In genomic region chr10:22443200-22443881, GRCh38 we compare ENCODE assay signal across 19 cellular contexts.
DNase-seq lines count a peak whose midpoint lies in the region; ATAC-seq, FAIRE-seq and TF ChIP-seq lines count a peak whose summit lies in the region.
"Had no signal": no experiment of that assay in that cellular context is flagged by ENCODE, and none has a peak within 500 bp of the region (broad histone marks: within the 10 kb centered on the region; RNA-seq: fewer than 3 reads in every experiment).

No MANE protein-coding gene starts in this region.

- H3K4me1 Mint-ChIP-seq in activated B cell treated with CpG ODN at 0.5 μM for 24 hours, result peaks cover 37% of the 10 kb centered on the region

- POLR2A ChIA-PET in A549 (lab: Yijun Ruan, JAX) (no interaction called here), activated B cell treated with CpG ODN at 0.5 μM for 24 hours (lab: Charles Lee) (no interaction called here), HepG2 (lab: Yijun Ruan, JAX) (no interaction called here)

- H3K27me3 ChIP-seq in HepG2 (ENCODE audit: control insufficient read depth in 1 of 2, insufficient read depth in 2 of 2, low read length in 2 of 2) (no peaks in the 10 kb centered on the region), colonic mucosa (no peaks in the 10 kb centered on the region)
- H3K27me3 ChIP-seq: Peyer's patch had no signal

- ATAC-seq in A549 (no peak), GM21619 (IDR thresholded peaks at IDR 0.05; ENCODE audit: unreplicated experiment) (peak; percentile 53), activated B cell treated with CpG ODN at 0.5 μM for 24 hours (ENCODE audit: low read depth) (peak; percentile 31), HepG2 (peak; percentile 50; the same call in 2 of the 3 replicates), GM21576 (IDR thresholded peaks at IDR 0.05; ENCODE audit: unreplicated experiment) (no peak), HG03175 (IDR thresholded peaks at IDR 0.05; ENCODE audit: unreplicated experiment) (no peak)

- TF ChIP-seq EP300 in A549 (IDR thresholded peaks at IDR 0.05) (no peak), HepG2 (IDR thresholded peaks at IDR 0.05; ENCODE audit: low read depth in 2 of 2, low read length in 2 of 2) (no peak), HepG2 (CRISPR knock-in tag; IDR thresholded peaks at IDR 0.05; ENCODE audit: borderline replicate concordance) (no peak)

- H3K79me2 ChIP-seq in HepG2 (ENCODE audit: insufficient read depth, low read length), result no peaks in the 10 kb centered on the region

- TF ChIP-seq CTCF in A549 (IDR thresholded peaks at IDR 0.05) (no peak), activated B cell treated with CpG ODN at 0.5 μM for 24 hours (IDR thresholded peaks at IDR 0.05) (no peak), HepG2 (CRISPR knock-in tag; IDR thresholded peaks at IDR 0.05) (no peak), colonic mucosa (IDR thresholded peaks at IDR 0.05) (no peak)

- no peak for TF ChIP-seq POLR2A in A549 (IDR thresholded peaks at IDR 0.05; ENCODE audit: low read length)
- no peak for TF ChIP-seq POLR2A in HepG2 (IDR thresholded peaks at IDR 0.05; ENCODE audit: insufficient read depth in 1 of 2, low read depth in 2 of 2, low read length in 2 of 2)

- intact Hi-C loops in activated B cell treated with CpG ODN at 0.5 μM for 24 hours (cut with micrococcal nuclease), result no loop called here
- intact Hi-C loops in HepG2 (cut with micrococcal nuclease; ENCODE audit: unreplicated experiment), result no loop called here
- intact Hi-C loops in colonic mucosa (cut with DNase I), result no loop called here

- no peaks in the 10 kb centered on the region for H3K9me3 Mint-ChIP-seq in activated B cell treated with CpG ODN at 0.5 μM for 24 hours

- no TSS peak for BruUV-seq in HepG2 (replicated peaks; lab: Mats Ljungman, UMichigan)

- H3K4me2 ChIP-seq in A549, result peak overlapping the region; percentile 19; the same call in 1 of the 3 replicates
- no peak overlapping the region for H3K4me2 ChIP-seq in HepG2 (ENCODE audit: low read depth, low read length)

- H3K4me3 ChIP-seq in A549 (no peak overlapping the region), HepG2 (replicated peaks in 1 of 3; ENCODE audit: insufficient read depth in 1 of 3, low read depth in 2 of 3, low read length in 3 of 3) (no peak overlapping the region), colonic mucosa (no peak overlapping the region)
- H3K4me3 ChIP-seq: Peyer's patch had no signal

- H4K20me1 ChIP-seq in HepG2 (ENCODE audit: insufficient read depth, low read length), result no peaks in the 10 kb centered on the region

- H3K4me1 ChIP-seq in A549, result 0 out of 3 replicates have a peak, but pooled peaks cover 2% of the 10 kb centered on the region
- H3K4me1 ChIP-seq in HepG2 (ENCODE audit: insufficient read depth, low read length), result peaks cover 54% of the 10 kb centered on the region
- H3K4me1 ChIP-seq in colonic mucosa, result peaks cover 3% of the 10 kb centered on the region

- H3K36me3 Mint-ChIP-seq in activated B cell treated with CpG ODN at 0.5 μM for 24 hours (ENCODE audit: low read depth), result no peaks in the 10 kb centered on the region

- no peaks in the 10 kb centered on the region for H3K27me3 Mint-ChIP-seq in activated B cell treated with CpG ODN at 0.5 μM for 24 hours

- no peak overlapping the region for H3K9ac ChIP-seq in HepG2 (ENCODE audit: insufficient read depth, low read depth, low read length)
- H3K9ac ChIP-seq in colonic mucosa (ENCODE audit: low read depth in 2 of 2, low read length in 2 of 2), result no peak overlapping the region

- H3K36me3 ChIP-seq in HepG2 (replicated peaks in 1 of 2; ENCODE audit: control insufficient read depth in 1 of 2, insufficient read depth in 2 of 2, low read length in 2 of 2) (no peaks in the 10 kb centered on the region), colonic mucosa (no peaks in the 10 kb centered on the region)
- H3K36me3 ChIP-seq: Peyer's patch had no signal

- H3K9me3 ChIP-seq in A549 (no peaks in the 10 kb centered on the region), HepG2 (ENCODE audit: low read length) (no peaks in the 10 kb centered on the region), colonic mucosa (no peaks in the 10 kb centered on the region)
- H3K9me3 ChIP-seq: Peyer's patch had no signal

- no peak overlapping the region for H2AFZ ChIP-seq in HepG2 (ENCODE audit: low read length)

- in situ Hi-C loops in HepG2 (cut with HindIII; ENCODE audit: extremely low pct_ligation_motif_present, low pct_unique_long_range_greater_than_20kb), result no loop called here

- peak overlapping the region; percentile 12 for H3K27ac Mint-ChIP-seq in activated B cell treated with CpG ODN at 0.5 μM for 24 hours

- 51% methylated on average over 6 of the region's 6 CpGs for WGBS in A549 (ENCODE audit: missing lambda C conversion rate)
- 13% methylated on average over 6 of the region's 6 CpGs for WGBS in HepG2 (ENCODE audit: low lambda C conversion rate)

- CTCF ChIA-PET in A549 (lab: Yijun Ruan, JAX) (no interaction called here), activated B cell treated with CpG ODN at 0.5 μM for 24 hours (lab: Charles Lee) (no interaction called here), HepG2 (lab: Yijun Ruan, JAX; ENCODE audit: low intra/inter-chr PET ratio, low total read pairs) (no interaction called here)

- DNase-seq in A549 (ENCODE audit: low read depth in 1 of 2, low spot score in 1 of 2) (no peak), activated B cell treated with CpG ODN at 0.5 μM for 24 hours (no peak), HepG2 (ENCODE audit: low spot score) (peak; percentile 47), cerebellum (ENCODE audit: low spot score) (no peak), colonic mucosa (no peak)
- DNase-seq: C1 segment of cervical spinal cord, DMS153, KBM-7, MM.1S, NCI-H1930, NCI-H2171 treated with DMSO at 0.1 percent for 48 hours, NCI-H510A, Peyer's patch, SHP77 treated with DMSO at 0.1 percent for 48 hours had no signal

- H3K27ac ChIP-seq in A549, result no peak overlapping the region
- no peak overlapping the region for H3K27ac ChIP-seq in HepG2 (ENCODE audit: extremely low read length, insufficient read depth, low read length)
- no peak overlapping the region for H3K27ac ChIP-seq in colonic mucosa
- H3K27ac ChIP-seq: 22Rv1, HL-60, Peyer's patch had no signal

- no peak for FAIRE-seq in A549 (lab: Jason Lieb, UNC)
- no peak for FAIRE-seq in HepG2 (lab: Jason Lieb, UNC)

- TF ChIP-seq RAD21 in A549 (conservative IDR thresholded peaks at IDR 0.05 in 1 of 2, IDR thresholded peaks at IDR 0.05 in 1 of 2), result no peak
- TF ChIP-seq RAD21 in HepG2 (CRISPR knock-in tag; IDR thresholded peaks at IDR 0.05), result no peak

- no peak overlapping the region for H3K4me3 Mint-ChIP-seq in activated B cell treated with CpG ODN at 0.5 μM for 24 hours

TF ChIP-seq in A549, 52 proteins besides CTCF, POLR2A, EP300 and RAD21 (continues in another document):
- TF ChIP-seq E2F6 (IDR thresholded peaks at IDR 0.05; ENCODE audit: borderline replicate concordance, low read depth), result no peak
- TF ChIP-seq NFE2L2 (conservative IDR thresholded peaks at IDR 0.05; ENCODE audit: low read length), result no peak
- TF ChIP-seq HES2 (IDR thresholded peaks at IDR 0.05), result no peak
- no peak for TF ChIP-seq POLR2AphosphoS2 (conservative IDR thresholded peaks at IDR 0.05; ENCODE audit: low read length)
- TF ChIP-seq JUN (IDR thresholded peaks at IDR 0.05), result no peak
- no peak for TF ChIP-seq FOSL2 (IDR thresholded peaks at IDR 0.05)
- TF ChIP-seq FOSL2 (CRISPR knock-in tag; IDR thresholded peaks at IDR 0.05), result no peak
- TF ChIP-seq HEYL (CRISPR knock-in tag; IDR thresholded peaks at IDR 0.05), result no peak
- no peak for TF ChIP-seq RFX5 (IDR thresholded peaks at IDR 0.05)
- no peak for TF ChIP-seq RNF2 (IDR thresholded peaks at IDR 0.05; ENCODE audit: borderline replicate concordance, low read depth)
- TF ChIP-seq NR3C1 (IDR thresholded peaks at IDR 0.05), result no peak
- no peak for TF ChIP-seq CEBPB (IDR thresholded peaks at IDR 0.05)
- no peak for TF ChIP-seq KDM5A (IDR thresholded peaks at IDR 0.05)
- no peak for TF ChIP-seq EHMT2 (IDR thresholded peaks at IDR 0.05; ENCODE audit: low read depth)
- no peak for TF ChIP-seq MYC (IDR thresholded peaks at IDR 0.05; ENCODE audit: borderline replicate concordance, low read length)

TF ChIP-seq in HepG2, 621 proteins besides CTCF, POLR2A, EP300 and RAD21 (continues in another document):
- TF ChIP-seq TRIM22 (IDR thresholded peaks at IDR 0.05) (no peak), PRMT3 (CRISPR knock-in tag; IDR thresholded peaks at IDR 0.05; ENCODE audit: borderline replicate concordance, low read depth) (no peak), ESRRA (CRISPR knock-in tag; IDR thresholded peaks at IDR 0.05; ENCODE audit: low read depth) (no peak), SIX4 (CRISPR knock-in tag; IDR thresholded peaks at IDR 0.05) (no peak), SOX6 (IDR thresholded peaks at IDR 0.05) (no peak), SOX6 (CRISPR knock-in tag; IDR thresholded peaks at IDR 0.05) (peak; percentile 17; the same call in 1 of the 2 replicates), HNF4A (CRISPR knock-in tag; IDR thresholded peaks at IDR 0.05) (peak; percentile 35), NFE2L2 (IDR thresholded peaks at IDR 0.05; ENCODE audit: low read length) (0 out of 2 replicates have a peak, but pooled peaks have one; percentile 10), SOX5 (CRISPR knock-in tag; IDR thresholded peaks at IDR 0.05; ENCODE audit: borderline replicate concordance) (peak; percentile 32; the same call in 1 of the 2 replicates), ZBTB1 (CRISPR knock-in tag; IDR thresholded peaks at IDR 0.05; ENCODE audit: borderline replicate concordance) (no peak), FIP1L1 (IDR thresholded peaks at IDR 0.05; ENCODE audit: borderline replicate concordance, insufficient read depth, low read depth, low read length) (no peak)
- TF ChIP-seq, protein P1, sequence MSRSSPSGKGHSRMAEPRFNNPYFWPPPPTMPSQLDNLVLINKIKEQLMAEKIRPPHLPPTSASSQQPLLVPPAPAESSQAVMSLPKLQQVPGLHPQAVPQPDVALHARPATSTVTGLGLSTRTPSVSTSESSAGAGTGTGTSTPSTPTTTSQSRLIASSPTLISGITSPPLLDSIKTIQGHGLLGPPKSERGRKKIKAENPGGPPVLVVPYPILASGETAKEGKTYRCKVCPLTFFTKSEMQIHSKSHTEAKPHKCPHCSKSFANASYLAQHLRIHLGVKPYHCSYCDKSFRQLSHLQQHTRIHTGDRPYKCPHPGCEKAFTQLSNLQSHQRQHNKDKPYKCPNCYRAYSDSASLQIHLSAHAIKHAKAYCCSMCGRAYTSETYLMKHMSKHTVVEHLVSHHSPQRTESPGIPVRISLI (CRISPR knock-in tag; IDR thresholded peaks at IDR 0.05; ENCODE audit: borderline replicate concordance), result peak; percentile 38; the same call in 1 of the 2 replicates

Comparison
In these comparisons a context has a peak if more than half of its experiments do, and no peak if none do; other contexts are left out.
1. ATAC-seq: peak in GM21619 (single experiment), activated B cell treated with CpG ODN at 0.5 μM for 24 hours (single experiment) and HepG2 (single experiment); none in A549 (0 of 2), GM21576 (single experiment) and HG03175 (single experiment).
2. Of the 38 proteins assayed by ChIP-seq in both HepG2 and A549: peak only in HepG2: NFE2L2; only in A549: none; in both: none; in neither: 37.